Comparison of ENCODE assay signal across 29 cellular contexts in the genomic region with DNA sequence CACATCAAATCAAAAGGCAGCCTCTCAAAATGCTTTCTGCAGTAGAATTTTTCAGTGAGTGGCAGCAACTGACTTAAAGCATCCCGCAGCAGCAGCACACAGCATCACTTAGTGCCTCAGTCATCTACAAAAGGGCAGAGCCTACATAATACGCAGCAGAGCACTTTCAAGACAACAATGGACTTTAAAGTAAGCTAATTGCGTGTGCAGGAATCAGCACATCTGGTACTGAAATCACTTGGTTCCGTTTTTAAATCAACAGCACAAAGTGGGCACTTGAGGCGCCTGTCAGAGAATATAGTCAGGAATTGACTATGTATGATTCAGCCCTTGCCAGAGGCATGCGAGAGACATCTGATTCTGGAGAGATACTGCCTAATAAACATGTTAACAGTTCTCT.
A peak's percentile ranks its signal among the peaks of the same experiment; 100 is the strongest.
DNase-seq lines count a peak whose midpoint lies in the region; ATAC-seq and TF ChIP-seq lines count a peak whose summit lies in the region.
"Had no signal": no experiment of that assay in that cellular context is flagged by ENCODE, and none has a peak within 500 bp of the region (broad histone marks: within the 10 kb centered on the region; RNA-seq: fewer than 3 reads in every experiment).

No MANE protein-coding gene starts in this region.

- no peak overlapping the region for H3K4me3 Mint-ChIP-seq in T-cell
- H3K4me3 Mint-ChIP-seq: activated CD4-positive, alpha-beta T cell treated with anti-CD3 and anti-CD28 coated beads, Interleukin-2, amount 10 ng/mL, durations not matched to agents 7 days and 5 days; activated naive CD8-positive, alpha-beta T cell; CD4-positive, alpha-beta T cell; nephron progenitor cell; stimulated activated naive CD8-positive, alpha-beta T cell treated with anti-CD3 and anti-CD28 coated beads, Interleukin-15, Interleukin-2, amounts not matched to agents 100 ng/mL and 50 ng/mL, for 24 hours had no signal

- H3K9me3 ChIP-seq in heart right ventricle (no peaks in the 10 kb centered on the region), right atrium auricular region (no peaks in the 10 kb centered on the region)
- H3K9me3 ChIP-seq: gastrocnemius medialis, spleen, thoracic aorta, vagina had no signal

- TF ChIP-seq CTCF in heart right ventricle (IDR thresholded peaks at IDR 0.05) (no peak), right atrium auricular region (IDR thresholded peaks at IDR 0.05) (no peak)

- H3K27ac ChIP-seq in heart right ventricle (no peak overlapping the region), right atrium auricular region (no peak overlapping the region)
- H3K27ac ChIP-seq: gastrocnemius medialis, parathyroid adenoma, spleen, thoracic aorta, vagina had no signal

- no peak for DNase-seq in heart right ventricle
- DNase-seq in right atrium auricular region (ENCODE audit: low spot score) = no peak
- DNase-seq in NCI-H2227 (lab: John Stamatoyannopoulos, UW; ENCODE audit: unreplicated experiment) = peak; percentile 1
- peak; percentile 5 for DNase-seq in astrocyte of the hippocampus (ENCODE audit: low read depth, low spot score)
- peak; percentile 34 for DNase-seq in superior temporal gyrus (ENCODE audit: extremely low spot score)
- DNase-seq in T-cell = no peak
- DNase-seq in SHP77 (lab: John Stamatoyannopoulos, UW) = no peak
- DNase-seq: activated CD4-positive, alpha-beta T cell treated with anti-CD3 and anti-CD28 coated beads, Interleukin-2, amount 10 ng/mL, durations not matched to agents 7 days and 5 days; activated effector memory CD4-positive, alpha-beta T cell treated with Interleukin-2 at 50 U/mL for 16 hours; activated T-cell treated with anti-CD3 and anti-CD28 coated beads, Interleukin-2, amount 50 U/mL, for 1 hour; AML-193; CD4-positive, alpha-beta T cell; gastrocnemius medialis; left cardiac atrium; NCI-H1092; NCI-H1694 treated with DMSO at 0.1 percent for 48 hours; NCI-H2171 treated with DMSO at 0.1 percent for 48 hours; NCI-H524 treated with DMSO at 0.1 percent for 48 hours; nephron progenitor cell; retina; Right ventricle myocardium superior; spleen; stimulated activated CD4-positive, alpha-beta T cell treated with anti-CD3 and anti-CD28 coated beads, Interleukin-2, amount 100 ng/mL, for 24 hours had no signal

- H3K27me3 Mint-ChIP-seq in T-cell = no peaks in the 10 kb centered on the region
- H3K27me3 Mint-ChIP-seq: activated CD4-positive, alpha-beta T cell treated with anti-CD3 and anti-CD28 coated beads, Interleukin-2, amount 10 ng/mL, durations not matched to agents 7 days and 5 days; activated naive CD8-positive, alpha-beta T cell; CD4-positive, alpha-beta T cell; stimulated activated naive CD8-positive, alpha-beta T cell treated with anti-CD3 and anti-CD28 coated beads, Interleukin-15, Interleukin-2, amounts not matched to agents 100 ng/mL and 50 ng/mL, for 24 hours had no signal

- H3K36me3 ChIP-seq in heart right ventricle = no peaks in the 10 kb centered on the region
- H3K36me3 ChIP-seq in right atrium auricular region = no peaks in the 10 kb centered on the region
- H3K36me3 ChIP-seq: gastrocnemius medialis, spleen, thoracic aorta, vagina had no signal

- H3K27me3 ChIP-seq in heart right ventricle = no peaks in the 10 kb centered on the region
- H3K27me3 ChIP-seq in right atrium auricular region = no peaks in the 10 kb centered on the region
- H3K27me3 ChIP-seq: gastrocnemius medialis, spleen, vagina had no signal

- H3K27ac Mint-ChIP-seq in T-cell = no peak overlapping the region
- H3K27ac Mint-ChIP-seq: activated CD4-positive, alpha-beta T cell treated with anti-CD3 and anti-CD28 coated beads, Interleukin-2, amount 10 ng/mL, durations not matched to agents 7 days and 5 days; activated naive CD8-positive, alpha-beta T cell; CD4-positive, alpha-beta T cell; nephron progenitor cell; stimulated activated naive CD8-positive, alpha-beta T cell treated with anti-CD3 and anti-CD28 coated beads, Interleukin-15, Interleukin-2, amounts not matched to agents 100 ng/mL and 50 ng/mL, for 24 hours had no signal

- ATAC-seq in heart right ventricle (peak in 6 of 8 donors; percentile 29 to 79 (median 56)), T-cell (replicated peaks in 1 of 4) (no peak), HG02870 (IDR thresholded peaks at IDR 0.05; ENCODE audit: unreplicated experiment) (no peak)
- ATAC-seq: left cardiac atrium had no signal

- intact Hi-C loops in heart right ventricle (cut with DNase I) = no loop called here

- CTCF ChIA-PET in T-cell (lab: Charles Lee) = no interaction called here

- 61 to 68% methylated on average over 6 of the region's 6 CpGs for WGBS in heart right ventricle, 2 donors

- H3K4me1 ChIP-seq in heart right ventricle (peaks cover 0 to 19% (median 0%) of the 10 kb centered on the region in 9 donors), right atrium auricular region (no peaks in the 10 kb centered on the region)
- H3K4me1 ChIP-seq: gastrocnemius medialis, parathyroid adenoma, spleen, vagina had no signal

- H3K4me1 Mint-ChIP-seq in T-cell = no peaks in the 10 kb centered on the region
- H3K4me1 Mint-ChIP-seq: activated CD4-positive, alpha-beta T cell treated with anti-CD3 and anti-CD28 coated beads, Interleukin-2, amount 10 ng/mL, durations not matched to agents 7 days and 5 days; nephron progenitor cell had no signal

- POLR2A ChIA-PET in T-cell (lab: Charles Lee) = no interaction called here

- H3K36me3 Mint-ChIP-seq in T-cell = no peaks in the 10 kb centered on the region
- H3K36me3 Mint-ChIP-seq: activated naive CD8-positive, alpha-beta T cell had no signal

- H3K9me3 Mint-ChIP-seq in T-cell = no peaks in the 10 kb centered on the region
- H3K9me3 Mint-ChIP-seq: activated CD4-positive, alpha-beta T cell treated with anti-CD3 and anti-CD28 coated beads, Interleukin-2, amount 10 ng/mL, durations not matched to agents 7 days and 5 days; CD4-positive, alpha-beta T cell; nephron progenitor cell; stimulated activated naive CD8-positive, alpha-beta T cell treated with anti-CD3 and anti-CD28 coated beads, Interleukin-15, Interleukin-2, amounts not matched to agents 100 ng/mL and 50 ng/mL, for 24 hours had no signal

- H3K4me3 ChIP-seq in heart right ventricle (no peak overlapping the region), right atrium auricular region (no peak overlapping the region)
- H3K4me3 ChIP-seq: gastrocnemius medialis, spleen, thoracic aorta, vagina had no signal

Comparison
In these comparisons a context has a peak if more than half of its experiments do, and no peak if none do; other contexts are left out.
1. ATAC-seq: peak in heart right ventricle (6 of 8); none in T-cell (0 of 4) and HG02870 (single experiment).
2. DNase-seq: peak in NCI-H2227 (single experiment), astrocyte of the hippocampus (single experiment) and superior temporal gyrus (single experiment); none in heart right ventricle (0 of 2), right atrium auricular region (single experiment), T-cell (0 of 34) and SHP77 (0 of 2).